In genomic region chr4:32031026-32031425, GRCh38 we compare ENCODE assay signal across 17 cellular contexts.
DNase-seq lines count a peak whose midpoint lies in the region; ATAC-seq and TF ChIP-seq lines count a peak whose summit lies in the region.
"Had no signal": no experiment of that assay in that cellular context is flagged by ENCODE, and none has a peak within 500 bp of the region (broad histone marks: within the 10 kb centered on the region; RNA-seq: fewer than 3 reads in every experiment).

No MANE protein-coding gene starts in this region.

- H4K20me1 ChIP-seq in MM.1S (ENCODE audit: insufficient read depth, low read length): no peaks in the 10 kb centered on the region

- CTCF ChIA-PET in A673 (lab: Charles Lee): no interaction called here

- H3K27ac ChIP-seq in A673 (ENCODE audit: low read depth, low read length, poor library complexity, severe bottlenecking) (no peak overlapping the region), MM.1S (ENCODE audit: low read length) (no peak overlapping the region)
- H3K27ac ChIP-seq: A549, GM23248 had no signal

- H3K27me3 ChIP-seq in A673 (replicated peaks; ENCODE audit: insufficient read depth, low read depth, low read length, poor library complexity) (no peaks in the 10 kb centered on the region), MM.1S (replicated peaks; ENCODE audit: insufficient read depth, low read length) (no peaks in the 10 kb centered on the region)

- H3K4me1 ChIP-seq in A673 (ENCODE audit: insufficient read depth, low read length, poor library complexity, severe bottlenecking) (peaks cover 7% of the 10 kb centered on the region), MM.1S (ENCODE audit: low read length) (no peaks in the 10 kb centered on the region)

- POLR2A ChIA-PET in A673 (lab: Charles Lee; ENCODE audit: low non-redundant PET): no interaction called here

- H3K4me3 ChIP-seq in A673 (ENCODE audit: low read depth, low read length, poor library complexity, severe bottlenecking) (no peak overlapping the region), MM.1S (ENCODE audit: low read length) (no peak overlapping the region)
- H3K4me3 ChIP-seq: A549, GM23248 had no signal

- no peaks in the 10 kb centered on the region for H3K79me2 ChIP-seq in MM.1S (ENCODE audit: low read length)

- H3K9me3 ChIP-seq in A673 (ENCODE audit: low read depth, low read length, poor library complexity, severe bottlenecking) (no peaks in the 10 kb centered on the region), MM.1S (replicated peaks; ENCODE audit: insufficient read depth, low read length) (no peaks in the 10 kb centered on the region)
- H3K9me3 ChIP-seq: A549 had no signal

- TF ChIP-seq CTCF in A673 (conservative IDR thresholded peaks at IDR 0.05; ENCODE audit: low read depth, low read length) (no peak), MM.1S (IDR thresholded peaks at IDR 0.05; ENCODE audit: low read length) (no peak)

- ATAC-seq in HG03175 (IDR thresholded peaks at IDR 0.05; ENCODE audit: unreplicated experiment): no peak
- ATAC-seq: A549 had no signal

- no TSS peak for BruUV-seq in A673 (replicated peaks; lab: Mats Ljungman, UMichigan)

- H3K9ac ChIP-seq in MM.1S (ENCODE audit: low read length): no peak overlapping the region
- H3K9ac ChIP-seq: GM23248 had no signal

- TF ChIP-seq EP300 in Ishikawa (IDR thresholded peaks at IDR 0.05; ENCODE audit: borderline replicate concordance): no peak

- H3K36me3 ChIP-seq in A673 (ENCODE audit: insufficient read depth, low read length, poor library complexity, severe bottlenecking) (no peaks in the 10 kb centered on the region), MM.1S (replicated peaks; ENCODE audit: insufficient read depth, low read length) (no peaks in the 10 kb centered on the region)

- intact Hi-C loops in A673 (cut with micrococcal nuclease; ENCODE audit: unreplicated experiment): no loop called here

- no peaks in the 10 kb centered on the region for H3K9me2 ChIP-seq in MM.1S (replicated peaks; ENCODE audit: insufficient read depth, low read length)

- DNase-seq in A673 (ENCODE audit: low spot score): peak; percentile 61
- DNase-seq in kidney glomerular epithelial cell (lab: John Stamatoyannopoulos, UW): peak; percentile 39
- DNase-seq in renal cortical epithelial cell (ENCODE audit: low read depth): peak; percentile 39
- no peak for DNase-seq in NCI-H510A treated with DMSO at 0.1 percent for 48 hours (lab: John Stamatoyannopoulos, UW)
- DNase-seq in MM.1S: no peak
- DNase-seq: 8988T; C1 segment of cervical spinal cord; CD4-positive, alpha-beta memory T cell; COR-L47; DMS153; DND-41; GM23248; H7; HCEC 1CT had no signal

- no peak for TF ChIP-seq RAD21 in Ishikawa (IDR thresholded peaks at IDR 0.05; ENCODE audit: low read depth)

- no peaks in the 10 kb centered on the region for H3F3A ChIP-seq in MM.1S (ENCODE audit: insufficient read depth, low read length)

- no peak overlapping the region for H2AFZ ChIP-seq in MM.1S (ENCODE audit: low read length)
- H2AFZ ChIP-seq: GM23248 had no signal

- no peak overlapping the region for H3K4me2 ChIP-seq in MM.1S (ENCODE audit: low read depth, low read length)
- H3K4me2 ChIP-seq: A549 had no signal

TF ChIP-seq in Ishikawa, 13 proteins besides CTCF, POLR2A, EP300 and RAD21:
- TF ChIP-seq TAF1 (IDR thresholded peaks at IDR 0.05; ENCODE audit: low read depth) (no peak), TEAD4 (IDR thresholded peaks at IDR 0.05) (peak; percentile 32; the same call in 1 of the 2 replicates), NFIC (IDR thresholded peaks at IDR 0.05) (peak; percentile 60)

Comparison
In these comparisons a context has a peak if more than half of its experiments do, and no peak if none do; other contexts are left out.
1. DNase-seq: peak in A673 (single experiment), kidney glomerular epithelial cell (single experiment) and renal cortical epithelial cell (single experiment); none in NCI-H510A treated with DMSO at 0.1 percent for 48 hours (single experiment) and MM.1S (single experiment).